In genomic region chr2:17830053-17831034, GRCh38 we compare ENCODE assay signal across 3 cellular contexts.
TF ChIP-seq lines count a peak whose summit lies in the region.

No MANE protein-coding gene starts in this region.

TF ChIP-seq in GM23338, 12 proteins besides CTCF, POLR2A, EP300 and RAD21:
- 0 out of 2 replicates have a peak, but pooled peaks have one; percentile 7 for TF ChIP-seq CREB1 (CRISPR knock-in tag; IDR thresholded peaks at IDR 0.05; ENCODE audit: low read depth)
- TF ChIP-seq JUNB (IDR thresholded peaks at IDR 0.05; ENCODE audit: unreplicated experiment), result no peak
TF ChIP-seq in GM23338: peak in this region for 1.

TF ChIP-seq in IMR-90, 13 proteins besides CTCF, POLR2A, EP300 and RAD21:
- no peak for TF ChIP-seq CHD1 (IDR thresholded peaks at IDR 0.05; ENCODE audit: low read depth, low read length)
- TF ChIP-seq CEBPB (IDR thresholded peaks at IDR 0.05; ENCODE audit: low read depth, low read length), result no peak
- peak; percentile 71; the same call in 1 of the 2 replicates for TF ChIP-seq MAZ (IDR thresholded peaks at IDR 0.05; ENCODE audit: borderline replicate concordance, low read depth, low read length)
- no peak for TF ChIP-seq RCOR1 (IDR thresholded peaks at IDR 0.05; ENCODE audit: insufficient replicate concordance, low read length)
- no peak for TF ChIP-seq USF2 (IDR thresholded peaks at IDR 0.05; ENCODE audit: low read depth, low read length)
- TF ChIP-seq ELK1 (IDR thresholded peaks at IDR 0.05; ENCODE audit: borderline replicate concordance, low read depth, low read length), result no peak
- peak; percentile 59 for TF ChIP-seq SMC3 (IDR thresholded peaks at IDR 0.05; ENCODE audit: low read depth, low read length)
TF ChIP-seq in IMR-90: peak in this region for 2.

TF ChIP-seq in HepG2, 621 proteins besides CTCF, POLR2A, EP300 and RAD21 (continues in another document):
- TF ChIP-seq CENPBD1 (CRISPR knock-in tag; IDR thresholded peaks at IDR 0.05; ENCODE audit: borderline replicate concordance, low read depth), result no peak
- no peak for TF ChIP-seq NR3C1 (CRISPR knock-in tag; IDR thresholded peaks at IDR 0.05)
- no peak for TF ChIP-seq NBN (conservative IDR thresholded peaks at IDR 0.05)
- no peak for TF ChIP-seq ZNF761 (CRISPR knock-in tag; conservative IDR thresholded peaks at IDR 0.05)
- TF ChIP-seq MEF2D (CRISPR knock-in tag; IDR thresholded peaks at IDR 0.05), result 0 out of 2 replicates have a peak, but pooled peaks have one; percentile 26
- peak; percentile 70 for TF ChIP-seq ZNF883 (CRISPR knock-in tag; IDR thresholded peaks at IDR 0.05; ENCODE audit: not compliant biosample characterization)
- no peak for TF ChIP-seq SMAD3 (CRISPR knock-in tag; IDR thresholded peaks at IDR 0.05)
- TF ChIP-seq MTA1 (CRISPR knock-in tag; IDR thresholded peaks at IDR 0.05; ENCODE audit: borderline replicate concordance), result peak; percentile 33; the same call in 1 of the 2 replicates
- TF ChIP-seq ZNF530 (CRISPR knock-in tag; IDR thresholded peaks at IDR 0.05; ENCODE audit: low read depth), result no peak
- no peak for TF ChIP-seq ZNF10 (CRISPR knock-in tag; IDR thresholded peaks at IDR 0.05; ENCODE audit: borderline replicate concordance, low read depth)
- TF ChIP-seq ZKSCAN5 (CRISPR knock-in tag; IDR thresholded peaks at IDR 0.05), result no peak
- 0 out of 2 replicates have a peak, but pooled peaks have one; percentile 21 for TF ChIP-seq SNAPC2 (CRISPR knock-in tag; IDR thresholded peaks at IDR 0.05)
- no peak; the same call in 1 of the 2 replicates for TF ChIP-seq HINFP (CRISPR knock-in tag; IDR thresholded peaks at IDR 0.05; ENCODE audit: low read depth)
- no peak for TF ChIP-seq JDP2 (CRISPR knock-in tag; IDR thresholded peaks at IDR 0.05; ENCODE audit: borderline replicate concordance)
- 0 out of 2 replicates have a peak, but pooled peaks have one; percentile 39 for TF ChIP-seq ZFP90 (CRISPR knock-in tag; IDR thresholded peaks at IDR 0.05; ENCODE audit: borderline replicate concordance)
- no peak for TF ChIP-seq SMAD9 (CRISPR knock-in tag; IDR thresholded peaks at IDR 0.05)
- no peak for TF ChIP-seq ZNF552 (CRISPR knock-in tag; IDR thresholded peaks at IDR 0.05; ENCODE audit: borderline replicate concordance)
- TF ChIP-seq PRDM4 (CRISPR knock-in tag; IDR thresholded peaks at IDR 0.05; ENCODE audit: borderline replicate concordance), result no peak
- TF ChIP-seq ZNF609 (CRISPR knock-in tag; IDR thresholded peaks at IDR 0.05; ENCODE audit: borderline replicate concordance), result no peak
- TF ChIP-seq ZBTB44 (CRISPR knock-in tag; IDR thresholded peaks at IDR 0.05), result no peak
- TF ChIP-seq ZNF460 (CRISPR knock-in tag; IDR thresholded peaks at IDR 0.05; ENCODE audit: borderline replicate concordance), result no peak
- TF ChIP-seq SOX5 (CRISPR knock-in tag; IDR thresholded peaks at IDR 0.05; ENCODE audit: borderline replicate concordance), result peak; percentile 53; the same call in 1 of the 2 replicates
- no peak for TF ChIP-seq DMTF1 (CRISPR knock-in tag; IDR thresholded peaks at IDR 0.05)
- no peak for TF ChIP-seq RARG (CRISPR knock-in tag; IDR thresholded peaks at IDR 0.05; ENCODE audit: low read depth)
- TF ChIP-seq HNF1A (IDR thresholded peaks at IDR 0.05; ENCODE audit: low read depth), result no peak
- no peak for TF ChIP-seq HNF1A (CRISPR knock-in tag; IDR thresholded peaks at IDR 0.05; ENCODE audit: borderline replicate concordance)
- no peak for TF ChIP-seq ARNT (IDR thresholded peaks at IDR 0.05)
- TF ChIP-seq MYPOP (CRISPR knock-in tag; IDR thresholded peaks at IDR 0.05), result peak; percentile 23; the same call in 1 of the 2 replicates
- no peak for TF ChIP-seq GLI4 (CRISPR knock-in tag; IDR thresholded peaks at IDR 0.05; ENCODE audit: borderline replicate concordance)
- TF ChIP-seq GPBP1L1 (CRISPR knock-in tag; IDR thresholded peaks at IDR 0.05), result no peak
- no peak for TF ChIP-seq FOXA1 (IDR thresholded peaks at IDR 0.05)
- no peak for TF ChIP-seq FOXA1 (CRISPR knock-in tag; IDR thresholded peaks at IDR 0.05)
- no peak for TF ChIP-seq ZNF616 (CRISPR knock-in tag; IDR thresholded peaks at IDR 0.05; ENCODE audit: low read depth)
